ENCODE assay signal across 15 cellular contexts in genomic region chr3:197494366-197495058, GRCh38.
DNase-seq lines count a peak whose midpoint lies in the region; ATAC-seq and TF ChIP-seq lines count a peak whose summit lies in the region.
"Had no signal": no experiment of that assay in that cellular context is flagged by ENCODE, and none has a peak within 500 bp of the region (broad histone marks: within the 10 kb centered on the region; RNA-seq: fewer than 3 reads in every experiment).

No MANE protein-coding gene starts in this region.

- H3K27me3 Mint-ChIP-seq in activated naive CD4-positive, alpha-beta T cell treated with anti-CD3 and anti-CD28 coated beads for 36 hours (ENCODE audit: low read depth), result no peaks in the 10 kb centered on the region

- TF ChIP-seq POLR2A in testis (IDR thresholded peaks at IDR 0.05), result no peak

- no peak overlapping the region for H3K4me3 ChIP-seq in SJSA1
- no peak overlapping the region for H3K4me3 ChIP-seq in testis
- no peak overlapping the region for H3K4me3 ChIP-seq in ascending aorta
- H3K4me3 ChIP-seq: gastroesophageal sphincter had no signal

- H3K27me3 ChIP-seq in SJSA1 (replicated peaks) (no peaks in the 10 kb centered on the region), testis (no peaks in the 10 kb centered on the region), ascending aorta (no peaks in the 10 kb centered on the region)
- H3K27me3 ChIP-seq: gastroesophageal sphincter had no signal

- 63 to 64% methylated on average over 9 to 10 of the region's 10 CpGs for WGBS in testis, 2 donors

- H3K27ac ChIP-seq in SJSA1, result peak overlapping the region; percentile 94
- peak overlapping the region in 1 of 2 donors; percentile 53 for H3K27ac ChIP-seq in testis
- no peak overlapping the region for H3K27ac ChIP-seq in ascending aorta
- H3K27ac ChIP-seq: gastroesophageal sphincter, HL-60 had no signal

- H3K4me1 ChIP-seq in SJSA1 (replicated peaks) (peaks cover 80% of the 10 kb centered on the region), testis (no peaks in the 10 kb centered on the region), ascending aorta (peaks cover 3 to 16% of the 10 kb centered on the region in 2 donors)
- H3K4me1 ChIP-seq: gastroesophageal sphincter had no signal

- no peaks in the 10 kb centered on the region for H3K9me3 ChIP-seq in SJSA1 (replicated peaks)
- no peaks in the 10 kb centered on the region for H3K9me3 ChIP-seq in testis
- H3K9me3 ChIP-seq in ascending aorta, result no peaks in the 10 kb centered on the region
- H3K9me3 ChIP-seq: gastroesophageal sphincter had no signal

- no peak overlapping the region for H3K4me3 Mint-ChIP-seq in activated naive CD4-positive, alpha-beta T cell treated with anti-CD3 and anti-CD28 coated beads for 36 hours

- intact Hi-C loops in activated naive CD4-positive, alpha-beta T cell treated with anti-CD3 and anti-CD28 coated beads for 36 hours (cut with micrococcal nuclease), result no loop called here
- intact Hi-C loops in testis (cut with DNase I; ENCODE audit: low total_unique reads) (no loop called here), ascending aorta (cut with DNase I) (no loop called here)

- H3K36me3 ChIP-seq in SJSA1, result no peaks in the 10 kb centered on the region
- H3K36me3 ChIP-seq in testis (ENCODE audit: low read depth, missing control alignments), result no peaks in the 10 kb centered on the region
- no peaks in the 10 kb centered on the region for H3K36me3 ChIP-seq in ascending aorta
- H3K36me3 ChIP-seq: gastroesophageal sphincter had no signal

- TF ChIP-seq CTCF in testis (IDR thresholded peaks at IDR 0.05), result no peak
- no peak for TF ChIP-seq CTCF in ascending aorta (IDR thresholded peaks at IDR 0.05)

- no peak for ATAC-seq in activated naive CD4-positive, alpha-beta T cell treated with anti-CD3 and anti-CD28 coated beads, Interleukin-2, amount 50 U/mL, for 72 hours
- no peak for ATAC-seq in HG03432 (IDR thresholded peaks at IDR 0.05; ENCODE audit: unreplicated experiment)
- ATAC-seq in GM21528 (IDR thresholded peaks at IDR 0.05; ENCODE audit: low FRiP score, unreplicated experiment), result no peak
- ATAC-seq: gastroesophageal sphincter, Panc1 had no signal

- H3K27ac Mint-ChIP-seq in activated naive CD4-positive, alpha-beta T cell treated with anti-CD3 and anti-CD28 coated beads for 36 hours, result peak overlapping the region; percentile 42
- H3K27ac Mint-ChIP-seq in activated naive CD4-positive, alpha-beta T cell treated with anti-CD3 and anti-CD28 coated beads, Interleukin-2, amount 50 U/mL, for 72 hours, result peak overlapping the region in 1 of 2 donors; percentile 0

- CTCF ChIA-PET in activated naive CD4-positive, alpha-beta T cell treated with anti-CD3 and anti-CD28 coated beads for 36 hours (lab: Charles Lee), result no interaction called here

- no peaks in the 10 kb centered on the region for H3K9me3 Mint-ChIP-seq in activated naive CD4-positive, alpha-beta T cell treated with anti-CD3 and anti-CD28 coated beads for 36 hours
- no peaks in the 10 kb centered on the region for H3K9me3 Mint-ChIP-seq in activated naive CD4-positive, alpha-beta T cell treated with anti-CD3 and anti-CD28 coated beads, Interleukin-2, amount 50 U/mL, for 72 hours

- no peaks in the 10 kb centered on the region for H3K4me1 Mint-ChIP-seq in activated naive CD4-positive, alpha-beta T cell treated with anti-CD3 and anti-CD28 coated beads for 36 hours (ENCODE audit: low read depth)

- no peak for DNase-seq in activated naive CD4-positive, alpha-beta T cell treated with anti-CD3 and anti-CD28 coated beads for 36 hours
- no peak for DNase-seq in activated naive CD4-positive, alpha-beta T cell treated with anti-CD3 and anti-CD28 coated beads, Interleukin-2, amount 50 U/mL, for 72 hours (ENCODE audit: low spot score in 2 of 2)
- DNase-seq in SJSA1 (ENCODE audit: low read depth in 1 of 2, low spot score in 2 of 2), result peak; percentile 96 to 98
- peak; percentile 83 for DNase-seq in kidney tubule cell (ENCODE audit: low spot score)
- peak; percentile 68 for DNase-seq in testis
- no peak for DNase-seq in ascending aorta (ENCODE audit: low spot score in 2 of 2)
- DNase-seq: activated T-cell treated with anti-CD3 and anti-CD28 coated beads for 4 hours; central memory CD4-positive, alpha-beta T cell; NCI-H1105 treated with DMSO at 0.1 percent for 48 hours; retina had no signal

- no peaks in the 10 kb centered on the region for H3K36me3 Mint-ChIP-seq in activated naive CD4-positive, alpha-beta T cell treated with anti-CD3 and anti-CD28 coated beads for 36 hours (ENCODE audit: low read depth)
- H3K36me3 Mint-ChIP-seq in activated naive CD4-positive, alpha-beta T cell treated with anti-CD3 and anti-CD28 coated beads, Interleukin-2, amount 50 U/mL, for 72 hours, result no peaks in the 10 kb centered on the region

Comparison
In these comparisons a context has a peak if more than half of its experiments do, and no peak if none do; other contexts are left out.
1. DNase-seq: peak in SJSA1 (2 of 2), kidney tubule cell (single experiment) and testis (single experiment); none in activated naive CD4-positive, alpha-beta T cell treated with anti-CD3 and anti-CD28 coated beads for 36 hours (single experiment), activated naive CD4-positive, alpha-beta T cell treated with anti-CD3 and anti-CD28 coated beads, Interleukin-2, amount 50 U/mL, for 72 hours (0 of 2) and ascending aorta (0 of 2).